20 cellular contexts compared by ENCODE assay signal in genomic region chr4:37733230-37733904, GRCh38.
"Had no signal": no experiment of that assay in that cellular context is flagged by ENCODE, and none has a peak within 500 bp of the region (broad histone marks: within the 10 kb centered on the region; RNA-seq: fewer than 3 reads in every experiment).

No MANE protein-coding gene starts in this region.

- H3K27me3 ChIP-seq: heart left ventricle, left lung had no signal

- H3K9me3 ChIP-seq: heart left ventricle, left lung, prostate gland had no signal

- H3K9me3 Mint-ChIP-seq: naive B cell; stimulated activated naive B cell treated with anti-CD40 and anti-IgM and Interleukin-4, amounts not matched to agents 10 μg/mL and 1 μg/mL and 100 μg/mL, for 72 hours had no signal

- H3K4me1 Mint-ChIP-seq: nephron had no signal

- H3K36me3 Mint-ChIP-seq: naive B cell; stimulated activated naive B cell treated with anti-CD40 and anti-IgM and Interleukin-4, amounts not matched to agents 10 μg/mL and 1 μg/mL and 100 μg/mL, for 72 hours; type B pancreatic cell had no signal

- H3K27ac ChIP-seq: heart left ventricle, left lung, parathyroid adenoma, prostate gland had no signal

- H3K27ac Mint-ChIP-seq: nephron; stimulated activated naive B cell treated with anti-CD40 and anti-IgM and Interleukin-4, amounts not matched to agents 10 μg/mL and 1 μg/mL and 100 μg/mL, for 72 hours; type B pancreatic cell had no signal

- ATAC-seq: heart left ventricle, left lung, sciatic nerve had no signal

- H3K4me1 ChIP-seq: left lung, parathyroid adenoma, prostate gland had no signal

- H3K27me3 Mint-ChIP-seq: naive B cell; stimulated activated naive B cell treated with anti-CD40 and anti-IgM and Interleukin-4, amounts not matched to agents 10 μg/mL and 1 μg/mL and 100 μg/mL, for 72 hours; type B pancreatic cell had no signal

- DNase-seq: cerebellar nuclear complex; dermis blood vessel endothelial cell; effector CD8-positive, alpha-beta T cell; foreskin melanocyte; heart left ventricle; hypothalamus; kidney glomerular epithelial cell; left lung; mesenchymal stem cell; midbrain; naive B cell; stimulated activated CD4-positive, alpha-beta T cell treated with anti-CD3 and anti-CD28 coated beads, Interleukin-2, amount 100 ng/mL, for 24 hours; stimulated activated CD4-positive, alpha-beta T cell treated with anti-CD3 and anti-CD28 coated beads, Interleukin-4, amount 100 ng/mL, for 4 hours; stimulated activated naive B cell treated with anti-CD40 and anti-IgM and Interleukin-4, amounts not matched to agents 10 μg/mL and 1 μg/mL and 100 μg/mL, for 72 hours had no signal

- H3K4me3 Mint-ChIP-seq: naive B cell; nephron; stimulated activated naive B cell treated with anti-CD40 and anti-IgM and Interleukin-4, amounts not matched to agents 10 μg/mL and 1 μg/mL and 100 μg/mL, for 72 hours; type B pancreatic cell had no signal

- H3K36me3 ChIP-seq: heart left ventricle, left lung, prostate gland had no signal

- H3K4me3 ChIP-seq: heart left ventricle, left lung, lung, prostate gland had no signal
